28 cellular contexts compared by ENCODE assay signal in the genomic region with DNA sequence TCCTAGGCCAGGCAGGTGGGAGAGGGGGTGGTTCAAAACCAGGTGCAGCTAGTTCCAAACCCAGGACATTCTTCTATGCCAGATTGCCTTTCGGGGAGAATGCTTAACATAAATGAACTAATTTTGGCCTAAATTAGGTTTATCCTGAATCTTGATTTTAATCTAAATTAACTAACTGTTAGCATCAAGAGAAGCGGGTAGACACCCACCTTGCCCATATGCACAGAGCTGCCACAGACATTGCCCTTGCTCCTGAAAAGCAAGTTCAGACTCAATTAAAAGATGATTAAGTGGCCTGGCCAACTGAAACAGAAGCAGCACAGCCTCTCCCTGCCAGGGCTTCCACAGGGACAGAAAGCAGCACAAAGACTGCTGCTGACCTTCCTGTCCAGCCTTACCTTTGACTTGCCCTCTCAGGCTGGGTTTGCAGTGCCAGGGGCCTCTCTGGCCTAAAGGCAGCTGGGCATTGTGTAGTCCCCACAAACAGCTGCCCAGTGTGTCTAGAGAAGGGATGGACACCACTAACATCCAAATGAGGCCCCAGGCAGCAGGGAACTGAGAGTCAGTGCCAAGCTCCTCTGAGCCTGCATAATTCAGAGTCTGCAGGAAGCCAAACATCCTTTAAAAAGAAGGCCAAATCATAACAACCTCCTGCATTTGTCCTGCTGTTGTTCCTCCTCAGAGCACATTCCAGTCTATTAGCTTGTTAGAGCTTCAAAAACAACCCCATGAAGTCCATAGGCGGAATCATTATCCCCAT. TPM values are rescaled to one million over a fixed set of nuclear protein-coding genes. Genes with fewer than 3 reads are reported as not detected.
DNase-seq lines count a peak whose midpoint lies in the region; ATAC-seq and TF ChIP-seq lines count a peak whose summit lies in the region.
"Had no signal": no experiment of that assay in that cellular context is flagged by ENCODE, and none has a peak within 500 bp of the region (broad histone marks: within the 10 kb centered on the region; RNA-seq: fewer than 3 reads in every experiment).

No MANE protein-coding gene starts in this region.

- no peaks in the 10 kb centered on the region for H3K4me1 ChIP-seq in mucosa of descending colon (ENCODE audit: low read depth)
- H3K4me1 ChIP-seq: ascending aorta, heart left ventricle, lower lobe of right lung, prostate gland had no signal

- CTCF ChIA-PET in activated CD4-positive, alpha-beta T cell treated with anti-CD3 and anti-CD28 coated beads for 36 hours (lab: Charles Lee): interaction anchor here (0.7 to 1.1 kb wide), 2 partner anchors 11 to 1057 kb away, joined by 3 read pairs; no protein-coding TSS in a partner anchor

- intact Hi-C loops in activated CD4-positive, alpha-beta T cell treated with anti-CD3 and anti-CD28 coated beads, Interleukin-2, amount 10 ng/mL, durations not matched to agents 24 days and 14 days (cut with micrococcal nuclease): no loop called here
- intact Hi-C loops in activated CD4-positive, alpha-beta T cell treated with anti-CD3 and anti-CD28 coated beads for 36 hours (cut with DNase I, micrococcal nuclease): no loop called here
- intact Hi-C loops in mucosa of descending colon (cut with DNase I, micrococcal nuclease): no loop called here

- no peaks in the 10 kb centered on the region for H3K9me3 ChIP-seq in mucosa of descending colon
- H3K9me3 ChIP-seq: prostate gland had no signal

- no peaks in the 10 kb centered on the region for H3K36me3 Mint-ChIP-seq in activated CD4-positive, alpha-beta T cell treated with anti-CD3 and anti-CD28 coated beads, Interleukin-2, amount 10 ng/mL, durations not matched to agents 24 days and 14 days (ENCODE audit: low read depth)
- no peaks in the 10 kb centered on the region for H3K36me3 Mint-ChIP-seq in activated CD4-positive, alpha-beta T cell treated with anti-CD3 and anti-CD28 coated beads for 36 hours (ENCODE audit: low read depth)
- H3K36me3 Mint-ChIP-seq: activated naive CD8-positive, alpha-beta T cell treated with anti-CD3 and anti-CD28 coated beads for 36 hours had no signal

- H3K27ac Mint-ChIP-seq in activated CD4-positive, alpha-beta T cell treated with anti-CD3 and anti-CD28 coated beads, Interleukin-2, amount 10 ng/mL, durations not matched to agents 24 days and 14 days: no peak overlapping the region
- no peak overlapping the region for H3K27ac Mint-ChIP-seq in activated CD4-positive, alpha-beta T cell treated with anti-CD3 and anti-CD28 coated beads for 36 hours
- H3K27ac Mint-ChIP-seq: activated naive CD8-positive, alpha-beta T cell treated with anti-CD3 and anti-CD28 coated beads for 36 hours; CD4-positive, alpha-beta T cell had no signal

- no peak for ATAC-seq in activated CD4-positive, alpha-beta T cell treated with anti-CD3 and anti-CD28 coated beads for 36 hours
- ATAC-seq in GM18861 (IDR thresholded peaks at IDR 0.05; ENCODE audit: unreplicated experiment) (no peak), mucosa of descending colon (no peak)
- ATAC-seq: heart left ventricle; lower lobe of right lung; stimulated activated naive CD8-positive, alpha-beta T cell treated with anti-CD3 and anti-CD28 coated beads, Interleukin-15, Interleukin-2, amounts not matched to agents 100 U/mL and 50 U/mL, for 24 hours had no signal

- H3K36me3 ChIP-seq in mucosa of descending colon (ENCODE audit: low read depth): no peaks in the 10 kb centered on the region
- H3K36me3 ChIP-seq: ascending aorta, heart left ventricle, lower lobe of right lung, prostate gland, sigmoid colon had no signal

- no peaks in the 10 kb centered on the region for H3K4me1 Mint-ChIP-seq in activated CD4-positive, alpha-beta T cell treated with anti-CD3 and anti-CD28 coated beads, Interleukin-2, amount 10 ng/mL, durations not matched to agents 24 days and 14 days
- no peaks in the 10 kb centered on the region for H3K4me1 Mint-ChIP-seq in activated CD4-positive, alpha-beta T cell treated with anti-CD3 and anti-CD28 coated beads for 36 hours
- H3K4me1 Mint-ChIP-seq: activated naive CD8-positive, alpha-beta T cell treated with anti-CD3 and anti-CD28 coated beads for 36 hours; central memory CD8-positive, alpha-beta T cell had no signal

- H3K4me3 Mint-ChIP-seq in activated CD4-positive, alpha-beta T cell treated with anti-CD3 and anti-CD28 coated beads, Interleukin-2, amount 10 ng/mL, durations not matched to agents 24 days and 14 days: no peak overlapping the region
- H3K4me3 Mint-ChIP-seq in activated CD4-positive, alpha-beta T cell treated with anti-CD3 and anti-CD28 coated beads for 36 hours: no peak overlapping the region
- H3K4me3 Mint-ChIP-seq: activated naive CD8-positive, alpha-beta T cell treated with anti-CD3 and anti-CD28 coated beads for 36 hours; CD4-positive, alpha-beta T cell; central memory CD8-positive, alpha-beta T cell had no signal

- POLR2A ChIA-PET in activated CD4-positive, alpha-beta T cell treated with anti-CD3 and anti-CD28 coated beads for 36 hours (lab: Charles Lee): no interaction called here

- no peak overlapping the region for H3K4me3 ChIP-seq in mucosa of descending colon
- H3K4me3 ChIP-seq: ascending aorta, heart left ventricle, lower lobe of right lung, prostate gland, sigmoid colon had no signal

- peak; percentile 46 for DNase-seq in activated CD4-positive, alpha-beta T cell treated with anti-CD3 and anti-CD28 coated beads, Interleukin-2, amount 10 ng/mL, durations not matched to agents 24 days and 14 days
- DNase-seq in activated CD4-positive, alpha-beta T cell treated with anti-CD3 and anti-CD28 coated beads for 36 hours: no peak
- DNase-seq in cerebellar cortex (ENCODE audit: low spot score): peak; percentile 12
- peak; percentile 51 for DNase-seq in medulla oblongata (ENCODE audit: extremely low spot score)
- peak; percentile 36 for DNase-seq in superior temporal gyrus (ENCODE audit: extremely low spot score)
- no peak for DNase-seq in mucosa of descending colon
- no peak for DNase-seq in NCI-H2196 (lab: John Stamatoyannopoulos, UW; ENCODE audit: unreplicated experiment)
- DNase-seq: 8988T; activated CD4-positive, alpha-beta T cell treated with anti-CD3 and anti-CD28 coated beads for 1 hour; activated effector memory CD4-positive, alpha-beta T cell treated with anti-CD3 and anti-CD28 coated beads, Interleukin-2, amount 50 U/mL, for 16 hours; activated naive CD8-positive, alpha-beta T cell treated with anti-CD3 and anti-CD28 coated beads for 36 hours; activated T-cell treated with anti-CD3 and anti-CD28 coated beads for 4 hours; CD4-positive, alpha-beta T cell; H7; heart left ventricle; lower lobe of right lung; NCI-H1105 treated with DMSO at 0.1 percent for 48 hours; NCI-H2029 treated with DMSO at 0.1 percent for 48 hours; NCI-H226; sigmoid colon; stimulated activated naive CD8-positive, alpha-beta T cell treated with anti-CD3 and anti-CD28 coated beads, Interleukin-15, Interleukin-2, amounts not matched to agents 100 U/mL and 50 U/mL, for 24 hours had no signal

- no peak for TF ChIP-seq CTCF in mucosa of descending colon (IDR thresholded peaks at IDR 0.05)

- peaks cover 6% of the 10 kb centered on the region for H3K9me3 Mint-ChIP-seq in activated CD4-positive, alpha-beta T cell treated with anti-CD3 and anti-CD28 coated beads, Interleukin-2, amount 10 ng/mL, durations not matched to agents 24 days and 14 days
- H3K9me3 Mint-ChIP-seq in activated CD4-positive, alpha-beta T cell treated with anti-CD3 and anti-CD28 coated beads for 36 hours (ENCODE audit: low read depth): peaks cover 8% of the 10 kb centered on the region

- no peaks in the 10 kb centered on the region for H3K27me3 Mint-ChIP-seq in activated CD4-positive, alpha-beta T cell treated with anti-CD3 and anti-CD28 coated beads, Interleukin-2, amount 10 ng/mL, durations not matched to agents 24 days and 14 days
- H3K27me3 Mint-ChIP-seq in activated CD4-positive, alpha-beta T cell treated with anti-CD3 and anti-CD28 coated beads for 36 hours: no peaks in the 10 kb centered on the region
- H3K27me3 Mint-ChIP-seq: activated naive CD8-positive, alpha-beta T cell treated with anti-CD3 and anti-CD28 coated beads for 36 hours; CD4-positive, alpha-beta T cell; central memory CD8-positive, alpha-beta T cell had no signal

RNA-seq across cellular contexts. Expression of a gene that starts 15.4 kb away (rescaled TPM):
- total RNA-seq in activated CD4-positive, alpha-beta T cell treated with anti-CD3 and anti-CD28 coated beads, Interleukin-2, amount 10 ng/mL, durations not matched to agents 24 days and 14 days: 0.70 and 0.78 TPM in 2 replicates
- total RNA-seq in activated CD4-positive, alpha-beta T cell treated with anti-CD3 and anti-CD28 coated beads for 36 hours: under 1 TPM; 0.70 to 0.91 TPM
- total RNA-seq in mucosa of descending colon: under 1 TPM; 0.19 to 0.70 (median 0.52) TPM

RNA-seq across cellular contexts. Expression of a gene that starts 51.3 kb away (rescaled TPM):
- not detected in 2 replicates for total RNA-seq in activated CD4-positive, alpha-beta T cell treated with anti-CD3 and anti-CD28 coated beads, Interleukin-2, amount 10 ng/mL, durations not matched to agents 24 days and 14 days
- total RNA-seq in activated CD4-positive, alpha-beta T cell treated with anti-CD3 and anti-CD28 coated beads for 36 hours: not detected
- not detected for total RNA-seq in mucosa of descending colon
- total RNA-seq: activated naive CD8-positive, alpha-beta T cell treated with anti-CD3 and anti-CD28 coated beads for 36 hours; ascending aorta; CD4-positive, alpha-beta T cell; H7; HT-29; lower lobe of right lung; M059J; sigmoid colon; T-helper 1 cell treated with Interleukin-12 subunit alpha and Interleukin-12 subunit beta and Interleukin-4 antibody, amounts not matched to agents 30 ng/mL and 1 ng/mL, for 36 hours had no signal

Comparison
In these comparisons a context has a peak if more than half of its experiments do, and no peak if none do; other contexts are left out.
1. DNase-seq: peak in activated CD4-positive, alpha-beta T cell treated with anti-CD3 and anti-CD28 coated beads, Interleukin-2, amount 10 ng/mL, durations not matched to agents 24 days and 14 days (single experiment), cerebellar cortex (single experiment), medulla oblongata (single experiment) and superior temporal gyrus (single experiment); none in activated CD4-positive, alpha-beta T cell treated with anti-CD3 and anti-CD28 coated beads for 36 hours (single experiment), mucosa of descending colon (0 of 3) and NCI-H2196 (single experiment).